ENCODE assay signal across 21 cellular contexts in the genomic region with DNA sequence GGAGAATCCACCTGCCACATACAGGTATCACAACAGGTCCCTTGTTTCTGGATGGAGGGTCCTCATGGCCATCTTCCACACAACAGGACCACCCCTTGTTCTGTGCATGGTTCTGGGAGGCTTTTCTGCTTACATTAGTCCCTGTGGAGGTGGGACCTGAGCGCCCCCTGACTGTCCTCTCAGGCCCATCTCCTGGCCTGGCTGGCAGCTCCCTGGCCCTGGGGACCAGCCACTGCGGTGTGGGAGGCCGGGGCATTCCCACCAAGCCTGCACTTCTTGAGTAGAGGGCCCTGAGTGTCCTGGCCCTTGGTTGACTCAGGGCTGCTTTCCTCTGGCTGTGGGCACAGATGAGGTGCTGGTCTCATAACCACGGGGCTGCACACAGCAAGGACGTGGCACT. TPM values are rescaled to one million over a fixed set of nuclear protein-coding genes. Genes with fewer than 3 reads are reported as not detected.
"Had no signal": no experiment of that assay in that cellular context is flagged by ENCODE, and none has a peak within 500 bp of the region (broad histone marks: within the 10 kb centered on the region; RNA-seq: fewer than 3 reads in every experiment).

No MANE protein-coding gene starts in this region.

- H3K9me3 Mint-ChIP-seq: activated B cell treated with CpG ODN at 0.5 μM for 24 hours; activated CD4-positive, alpha-beta T cell treated with anti-CD3 and anti-CD28 coated beads, Interleukin-2, amount 10 ng/mL, durations not matched to agents 24 days and 14 days; activated naive CD8-positive, alpha-beta T cell treated with anti-CD3 and anti-CD28 coated beads, Interleukin-2, amount 10 ng/mL, durations not matched to agents 7 days and 5 days; endodermal cell; T-helper 1 cell treated with Interleukin-12 subunit alpha and Interleukin-12 subunit beta and Interleukin-4 antibody, amounts not matched to agents 30 μg/mL and 1 μg/mL, for 36 hours had no signal

- ATAC-seq: activated CD8-positive, alpha-beta T cell treated with anti-CD3 and anti-CD28 coated beads, Interleukin-2, amount 10 ng/mL, durations not matched to agents 7 days and 5 days; gastrocnemius medialis; heart right ventricle; left lung had no signal

- DNase-seq: activated B cell treated with CpG ODN at 0.5 μM for 24 hours; activated CD4-positive, alpha-beta T cell treated with anti-CD3 and anti-CD28 coated beads, Interleukin-2, amount 10 ng/mL, durations not matched to agents 24 days and 14 days; activated CD8-positive, alpha-beta memory T cell treated with anti-CD3 and anti-CD28 coated beads, Interleukin-2, amount 50 U/mL, for 4 hours; activated CD8-positive, alpha-beta T cell treated with anti-CD3 and anti-CD28 coated beads, Interleukin-2, amount 10 ng/mL, durations not matched to agents 7 days and 5 days; activated gamma-delta T cell treated with Interleukin-2 at 50 U/mL for 16 hours; activated naive CD8-positive, alpha-beta T cell treated with anti-CD3 and anti-CD28 coated beads, Interleukin-2, amount 10 ng/mL, durations not matched to agents 7 days and 5 days; anterior cingulate cortex; brain microvascular endothelial cell; endodermal cell; gastrocnemius medialis; heart right ventricle; islet precursor cell; left lung; mesendoderm; stimulated activated CD4-positive, alpha-beta T cell treated with anti-CD3 and anti-CD28 coated beads, Interleukin-12 subunit alpha, Interleukin-12 subunit beta, amount 100 ng/mL, for 4 hours; stimulated activated CD4-positive, alpha-beta T cell treated with anti-CD3 and anti-CD28 coated beads, Interleukin-2, amount 100 ng/mL, for 24 hours; thyroid gland; uterus had no signal

- H3K4me3 ChIP-seq: gastrocnemius medialis, heart right ventricle, left lung, thyroid gland, uterus had no signal

- H3K27me3 Mint-ChIP-seq: activated B cell treated with CpG ODN at 0.5 μM for 24 hours; activated CD4-positive, alpha-beta T cell treated with anti-CD3 and anti-CD28 coated beads, Interleukin-2, amount 10 ng/mL, durations not matched to agents 24 days and 14 days; activated naive CD8-positive, alpha-beta T cell treated with anti-CD3 and anti-CD28 coated beads, Interleukin-2, amount 10 ng/mL, durations not matched to agents 7 days and 5 days had no signal

- H3K9me3 ChIP-seq: gastrocnemius medialis, heart right ventricle, left lung, thyroid gland, uterus had no signal

- H3K36me3 ChIP-seq: thyroid gland, uterus had no signal

- H3K27ac ChIP-seq: brain microvascular endothelial cell, left lung, thyroid gland, uterus had no signal

- H3K27me3 ChIP-seq: brain microvascular endothelial cell, gastrocnemius medialis, heart right ventricle, left lung, thyroid gland, uterus had no signal

- H3K27ac Mint-ChIP-seq: activated B cell treated with CpG ODN at 0.5 μM for 24 hours; activated CD8-positive, alpha-beta T cell treated with anti-CD3 and anti-CD28 coated beads, Interleukin-2, amount 10 ng/mL, durations not matched to agents 7 days and 5 days; T-helper 1 cell treated with Interleukin-12 subunit alpha and Interleukin-12 subunit beta and Interleukin-4 antibody, amounts not matched to agents 30 μg/mL and 1 μg/mL, for 36 hours had no signal

- H3K4me3 Mint-ChIP-seq: activated B cell treated with CpG ODN at 0.5 μM for 24 hours; activated CD4-positive, alpha-beta T cell treated with anti-CD3 and anti-CD28 coated beads, Interleukin-2, amount 10 ng/mL, durations not matched to agents 24 days and 14 days; activated CD8-positive, alpha-beta T cell treated with anti-CD3 and anti-CD28 coated beads, Interleukin-2, amount 10 ng/mL, durations not matched to agents 7 days and 5 days; activated naive CD8-positive, alpha-beta T cell treated with anti-CD3 and anti-CD28 coated beads, Interleukin-2, amount 10 ng/mL, durations not matched to agents 7 days and 5 days; T-helper 1 cell treated with Interleukin-12 subunit alpha and Interleukin-12 subunit beta and Interleukin-4 antibody, amounts not matched to agents 30 μg/mL and 1 μg/mL, for 36 hours had no signal

RNA-seq across cellular contexts. Expression of a gene that starts 56.3 kb away (rescaled TPM):
- total RNA-seq: activated B cell treated with CpG ODN at 0.5 μM for 24 hours; activated CD4-positive, alpha-beta T cell treated with anti-CD3 and anti-CD28 coated beads, Interleukin-2, amount 10 ng/mL, durations not matched to agents 24 days and 14 days; activated CD8-positive, alpha-beta T cell treated with anti-CD3 and anti-CD28 coated beads, Interleukin-2, amount 10 ng/mL, durations not matched to agents 7 days and 5 days; activated naive CD8-positive, alpha-beta T cell treated with anti-CD3 and anti-CD28 coated beads, Interleukin-2, amount 10 ng/mL, durations not matched to agents 7 days and 5 days; dermis microvascular lymphatic vessel endothelial cell; endodermal cell; epithelial cell of proximal tubule; gastrocnemius medialis had no signal
